1 cellular context compared by ENCODE assay signal in genomic region chr17:8322078-8322477, GRCh38.
TF ChIP-seq lines count a peak whose summit lies in the region.

No MANE protein-coding gene starts in this region.

TF ChIP-seq in HepG2, 621 proteins besides CTCF, POLR2A, EP300 and RAD21:
- TF ChIP-seq, protein P1, sequence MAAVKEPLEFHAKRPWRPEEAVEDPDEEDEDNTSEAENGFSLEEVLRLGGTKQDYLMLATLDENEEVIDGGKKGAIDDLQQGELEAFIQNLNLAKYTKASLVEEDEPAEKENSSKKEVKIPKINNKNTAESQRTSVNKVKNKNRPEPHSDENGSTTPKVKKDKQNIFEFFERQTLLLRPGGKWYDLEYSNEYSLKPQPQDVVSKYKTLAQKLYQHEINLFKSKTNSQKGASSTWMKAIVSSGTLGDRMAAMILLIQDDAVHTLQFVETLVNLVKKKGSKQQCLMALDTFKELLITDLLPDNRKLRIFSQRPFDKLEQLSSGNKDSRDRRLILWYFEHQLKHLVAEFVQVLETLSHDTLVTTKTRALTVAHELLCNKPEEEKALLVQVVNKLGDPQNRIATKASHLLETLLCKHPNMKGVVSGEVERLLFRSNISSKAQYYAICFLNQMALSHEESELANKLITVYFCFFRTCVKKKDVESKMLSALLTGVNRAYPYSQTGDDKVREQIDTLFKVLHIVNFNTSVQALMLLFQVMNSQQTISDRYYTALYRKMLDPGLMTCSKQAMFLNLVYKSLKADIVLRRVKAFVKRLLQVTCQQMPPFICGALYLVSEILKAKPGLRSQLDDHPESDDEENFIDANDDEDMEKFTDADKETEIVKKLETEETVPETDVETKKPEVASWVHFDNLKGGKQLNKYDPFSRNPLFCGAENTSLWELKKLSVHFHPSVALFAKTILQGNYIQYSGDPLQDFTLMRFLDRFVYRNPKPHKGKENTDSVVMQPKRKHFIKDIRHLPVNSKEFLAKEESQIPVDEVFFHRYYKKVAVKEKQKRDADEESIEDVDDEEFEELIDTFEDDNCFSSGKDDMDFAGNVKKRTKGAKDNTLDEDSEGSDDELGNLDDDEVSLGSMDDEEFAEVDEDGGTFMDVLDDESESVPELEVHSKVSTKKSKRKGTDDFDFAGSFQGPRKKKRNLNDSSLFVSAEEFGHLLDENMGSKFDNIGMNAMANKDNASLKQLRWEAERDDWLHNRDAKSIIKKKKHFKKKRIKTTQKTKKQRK (IDR thresholded peaks at IDR 0.05; ENCODE audit: low read length), result no peak
- TF ChIP-seq BCLAF1 (IDR thresholded peaks at IDR 0.05), result no peak
- no peak for TF ChIP-seq TEAD2 (CRISPR knock-in tag; IDR thresholded peaks at IDR 0.05)
- TF ChIP-seq U2AF1 (optimal IDR thresholded peaks at IDR 0.05; ENCODE audit: low read depth, low read length), result no peak
- TF ChIP-seq POLR2AphosphoS5 (IDR thresholded peaks at IDR 0.05; ENCODE audit: low read depth, low read length), result no peak
- no peak for TF ChIP-seq MAFF (IDR thresholded peaks at IDR 0.05; ENCODE audit: low read depth, low read length)
- no peak for TF ChIP-seq TEAD3 (CRISPR knock-in tag; optimal IDR thresholded peaks at IDR 0.05; ENCODE audit: borderline replicate concordance)
- TF ChIP-seq ZSCAN29 (CRISPR knock-in tag; conservative IDR thresholded peaks at IDR 0.05), result no peak
- TF ChIP-seq, protein P2, sequence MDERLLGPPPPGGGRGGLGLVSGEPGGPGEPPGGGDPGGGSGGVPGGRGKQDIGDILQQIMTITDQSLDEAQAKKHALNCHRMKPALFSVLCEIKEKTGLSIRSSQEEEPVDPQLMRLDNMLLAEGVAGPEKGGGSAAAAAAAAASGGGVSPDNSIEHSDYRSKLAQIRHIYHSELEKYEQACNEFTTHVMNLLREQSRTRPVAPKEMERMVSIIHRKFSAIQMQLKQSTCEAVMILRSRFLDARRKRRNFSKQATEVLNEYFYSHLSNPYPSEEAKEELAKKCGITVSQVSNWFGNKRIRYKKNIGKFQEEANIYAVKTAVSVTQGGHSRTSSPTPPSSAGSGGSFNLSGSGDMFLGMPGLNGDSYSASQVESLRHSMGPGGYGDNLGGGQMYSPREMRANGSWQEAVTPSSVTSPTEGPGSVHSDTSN (CRISPR knock-in tag; IDR thresholded peaks at IDR 0.05), result no peak
- no peak for TF ChIP-seq SIN3A (IDR thresholded peaks at IDR 0.05; ENCODE audit: borderline replicate concordance, low read depth, low read length)
- no peak for TF ChIP-seq ZNF577 (CRISPR knock-in tag; IDR thresholded peaks at IDR 0.05; ENCODE audit: borderline replicate concordance, low read depth)
- TF ChIP-seq HNF4A (CRISPR knock-in tag; IDR thresholded peaks at IDR 0.05), result no peak
- no peak for TF ChIP-seq KMT2A (CRISPR knock-in tag; IDR thresholded peaks at IDR 0.05)
- TF ChIP-seq ZBTB7B (CRISPR knock-in tag; IDR thresholded peaks at IDR 0.05), result no peak
- no peak for TF ChIP-seq SRF (IDR thresholded peaks at IDR 0.05; ENCODE audit: low read depth, low read length)
- TF ChIP-seq, protein P3, sequence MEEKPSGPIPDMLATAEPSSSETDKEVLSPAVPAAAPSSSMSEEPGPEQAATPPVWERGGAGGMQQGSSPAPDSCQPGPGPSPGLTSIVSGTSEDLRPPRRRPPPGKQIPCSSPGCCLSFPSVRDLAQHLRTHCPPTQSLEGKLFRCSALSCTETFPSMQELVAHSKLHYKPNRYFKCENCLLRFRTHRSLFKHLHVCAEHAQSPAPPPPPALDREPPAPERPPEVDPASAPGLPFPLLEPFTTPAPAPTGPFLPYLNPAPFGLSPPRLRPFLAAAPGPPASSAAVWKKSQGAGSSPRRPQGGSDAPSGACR (CRISPR knock-in tag; IDR thresholded peaks at IDR 0.05), result no peak
